Comparison of ENCODE assay signal across 1 cellular context in the genomic region with DNA sequence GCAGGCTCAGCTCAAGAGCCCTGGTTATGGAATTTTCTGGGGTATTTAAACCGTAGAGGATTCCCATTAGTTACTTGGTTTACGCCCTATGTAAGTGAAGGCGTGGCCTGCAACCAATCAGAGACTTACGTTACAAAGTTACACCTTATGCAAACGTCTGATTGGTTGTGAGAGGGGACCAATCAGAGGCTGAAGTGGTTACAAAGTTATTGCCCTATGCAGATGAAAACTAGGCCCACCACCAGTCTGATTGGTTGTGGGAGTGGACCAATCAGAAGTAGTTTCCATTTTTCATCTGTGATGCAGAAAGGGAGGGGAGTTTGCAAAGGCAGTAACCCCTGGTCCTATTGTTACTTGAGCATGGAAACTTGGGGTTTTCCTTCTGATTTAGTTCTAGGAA.
TF ChIP-seq lines count a peak whose summit lies in the region.

No MANE protein-coding gene starts in this region.

TF ChIP-seq in SK-N-SH treated with all-trans-retinoic acid at 6 μM for 48 hours, 23 proteins besides CTCF, POLR2A, EP300 and RAD21 (continued from another document):
- TF ChIP-seq, protein P1, sequence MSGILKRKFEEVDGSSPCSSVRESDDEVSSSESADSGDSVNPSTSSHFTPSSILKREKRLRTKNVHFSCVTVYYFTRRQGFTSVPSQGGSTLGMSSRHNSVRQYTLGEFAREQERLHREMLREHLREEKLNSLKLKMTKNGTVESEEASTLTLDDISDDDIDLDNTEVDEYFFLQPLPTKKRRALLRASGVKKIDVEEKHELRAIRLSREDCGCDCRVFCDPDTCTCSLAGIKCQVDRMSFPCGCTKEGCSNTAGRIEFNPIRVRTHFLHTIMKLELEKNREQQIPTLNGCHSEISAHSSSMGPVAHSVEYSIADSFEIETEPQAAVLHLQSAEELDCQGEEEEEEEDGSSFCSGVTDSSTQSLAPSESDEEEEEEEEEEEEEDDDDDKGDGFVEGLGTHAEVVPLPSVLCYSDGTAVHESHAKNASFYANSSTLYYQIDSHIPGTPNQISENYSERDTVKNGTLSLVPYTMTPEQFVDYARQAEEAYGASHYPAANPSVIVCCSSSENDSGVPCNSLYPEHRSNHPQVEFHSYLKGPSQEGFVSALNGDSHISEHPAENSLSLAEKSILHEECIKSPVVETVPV (CRISPR knock-in tag; IDR thresholded peaks at IDR 0.05) = no peak
